In the genomic region with DNA sequence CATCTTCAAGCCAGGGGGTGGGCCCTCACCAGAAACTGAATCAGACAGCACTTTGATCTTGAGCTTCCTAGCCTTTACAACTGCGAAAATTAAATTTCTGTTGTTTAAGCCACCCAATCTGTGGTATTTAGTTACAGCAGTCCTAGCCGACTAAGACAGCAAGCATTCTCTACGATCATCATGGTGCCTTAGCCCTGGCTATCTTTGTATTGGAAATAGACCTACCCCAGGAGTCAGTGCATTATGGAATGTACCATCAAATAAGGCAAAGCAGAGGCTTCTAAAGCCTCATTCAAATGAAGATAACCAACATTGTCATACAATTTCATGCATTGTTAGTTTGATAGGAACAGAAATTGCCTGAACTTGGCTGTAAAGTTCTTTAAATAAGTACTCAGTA, we compare ENCODE assay signal across 25 cellular contexts.
"Had no signal": no experiment of that assay in that cellular context is flagged by ENCODE, and none has a peak within 500 bp of the region (broad histone marks: within the 10 kb centered on the region; RNA-seq: fewer than 3 reads in every experiment).

No MANE protein-coding gene starts in this region.

- H3K4me3 Mint-ChIP-seq: immature natural killer cell; natural killer cell treated with Interleukin-12 subunit alpha and Interleukin-12 subunit beta and Interleukin-15 and Interleukin-18, amount 100 ng/mL, for 72 hours; neural progenitor cell; stimulated activated effector memory CD8-positive, alpha-beta T cell treated with anti-CD3 and anti-CD28 coated beads, Interleukin-12 subunit alpha, Interleukin-12 subunit beta, amount 100 ng/mL, for 72 hours had no signal

- H3K4me3 ChIP-seq: dorsolateral prefrontal cortex, left ventricle myocardium inferior, lower lobe of right lung, neural progenitor cell, psoas muscle, sigmoid colon, testis, tibial artery, upper lobe of left lung, uterus had no signal

- H3K27ac Mint-ChIP-seq: immature natural killer cell; natural killer cell treated with Interleukin-12 subunit alpha and Interleukin-12 subunit beta and Interleukin-15 and Interleukin-18, amount 100 ng/mL, for 72 hours; neural progenitor cell; stimulated activated effector memory CD8-positive, alpha-beta T cell treated with anti-CD3 and anti-CD28 coated beads, Interleukin-12 subunit alpha, Interleukin-12 subunit beta, amount 100 ng/mL, for 72 hours had no signal

- H3K4me1 Mint-ChIP-seq: immature natural killer cell; neural progenitor cell; stimulated activated effector memory CD8-positive, alpha-beta T cell treated with anti-CD3 and anti-CD28 coated beads, Interleukin-12 subunit alpha, Interleukin-12 subunit beta, amount 100 ng/mL, for 72 hours had no signal

- H3K27me3 Mint-ChIP-seq: natural killer cell treated with Interleukin-12 subunit alpha and Interleukin-12 subunit beta and Interleukin-15 and Interleukin-18, amount 100 ng/mL, for 72 hours had no signal

- H3K36me3 ChIP-seq: lower lobe of right lung, neural progenitor cell, upper lobe of left lung, uterus had no signal

- H3K27ac ChIP-seq: dorsolateral prefrontal cortex, left ventricle myocardium inferior, lower lobe of right lung, neural progenitor cell, parathyroid adenoma, psoas muscle, sigmoid colon, testis, tibial artery, upper lobe of left lung, uterus had no signal

- H3K4me1 ChIP-seq: lower lobe of right lung, neural progenitor cell, parathyroid adenoma, sigmoid colon, testis, upper lobe of left lung, uterus had no signal

- H3K27me3 ChIP-seq: dorsolateral prefrontal cortex, neural progenitor cell, sigmoid colon, testis, tibial artery, upper lobe of left lung, uterus had no signal

- H3K9ac ChIP-seq: neural progenitor cell, parathyroid adenoma had no signal

- DNase-seq: cerebellar nuclear complex; dorsolateral prefrontal cortex; effector CD4-positive, alpha-beta T cell; hypothalamus; immature natural killer cell; islet precursor cell; kidney glomerular epithelial cell; left colon; left ventricle myocardium inferior; lower lobe of right lung; psoas muscle; right cardiac atrium; sigmoid colon; stimulated activated CD4-positive, alpha-beta T cell treated with anti-CD3 and anti-CD28 coated beads, Interleukin-2, amount 100 ng/mL, for 24 hours; stimulated activated CD4-positive, alpha-beta T cell treated with anti-CD3 and anti-CD28 coated beads, Interleukin-4, amount 100 ng/mL, for 24 hours; stimulated activated naive CD8-positive, alpha-beta T cell treated with anti-CD3 and anti-CD28 coated beads, Interleukin-15, Interleukin-2, amounts not matched to agents 100 U/mL and 50 U/mL, for 24 hours; substantia nigra; testis; tibial artery; upper lobe of left lung; uterus had no signal

- H3K36me3 Mint-ChIP-seq: immature natural killer cell; natural killer cell treated with Interleukin-12 subunit alpha and Interleukin-12 subunit beta and Interleukin-15 and Interleukin-18, amount 100 ng/mL, for 72 hours; stimulated activated effector memory CD8-positive, alpha-beta T cell treated with anti-CD3 and anti-CD28 coated beads, Interleukin-12 subunit alpha, Interleukin-12 subunit beta, amount 100 ng/mL, for 72 hours had no signal

- H3K9me3 ChIP-seq: lower lobe of right lung, testis, upper lobe of left lung had no signal
